ENCODE assay signal across 9 cellular contexts in genomic region chr2:8583400-8584173, GRCh38.
DNase-seq lines count a peak whose midpoint lies in the region; ATAC-seq and TF ChIP-seq lines count a peak whose summit lies in the region.
"Had no signal": no experiment of that assay in that cellular context is flagged by ENCODE, and none has a peak within 500 bp of the region (broad histone marks: within the 10 kb centered on the region; RNA-seq: fewer than 3 reads in every experiment).

No MANE protein-coding gene starts in this region.

- no peak overlapping the region for H2BK12ac ChIP-seq in trophoblast cell (ENCODE audit: low read length)

- H3K4me3 ChIP-seq in Panc1 (ENCODE audit: low read depth in 2 of 2, low read length in 2 of 2): peak overlapping the region; percentile 28 to 50
- no peak overlapping the region for H3K4me3 ChIP-seq in trophoblast cell (ENCODE audit: low read depth, low read length)
- peak overlapping the region; percentile 50 for H3K4me3 ChIP-seq in thoracic aorta
- H3K4me3 ChIP-seq: A549 had no signal

- in situ Hi-C loops in Panc1 (cut with HindIII; ENCODE audit: low pct_unique_long_range_greater_than_20kb, low sequenced_read_pairs): no loop called here

- peak overlapping the region; percentile 56 for H3K4me2 ChIP-seq in trophoblast cell (ENCODE audit: low read length)
- H3K4me2 ChIP-seq: A549 had no signal

- TF ChIP-seq CTCF in Panc1 (IDR thresholded peaks at IDR 0.05) (no peak), thoracic aorta (IDR thresholded peaks at IDR 0.05) (no peak)

- H3K9ac ChIP-seq in trophoblast cell (ENCODE audit: low read length): no peak overlapping the region

- H4K12ac ChIP-seq in trophoblast cell (ENCODE audit: low read depth, low read length): no peak overlapping the region

- no CpG with 5 or more reads among the region's 39 CpGs for WGBS in trophoblast cell (ENCODE audit: extremely low coverage, insufficient coverage, insufficient read length)

- peak overlapping the region; percentile 6 for H2BK5ac ChIP-seq in trophoblast cell (ENCODE audit: low read depth, low read length, poor library complexity)

- H3K4me1 ChIP-seq in Panc1 (ENCODE audit: control insufficient read depth, insufficient read depth, low read length) (peaks cover 2% of the 10 kb centered on the region; the same call in 1 of the 2 replicates), trophoblast cell (ENCODE audit: control insufficient read depth in 1 of 2, insufficient read depth in 2 of 2, low read length in 2 of 2) (peaks cover 21 to 32% of the 10 kb centered on the region in 2 experiments), thoracic aorta (ENCODE audit: control insufficient read depth in 1 of 2, low read depth in 2 of 2) (peaks cover 0 to 14% of the 10 kb centered on the region in 2 donors)
- H3K4me1 ChIP-seq: A549 had no signal

- no peaks in the 10 kb centered on the region for H3K79me2 ChIP-seq in trophoblast cell (ENCODE audit: control insufficient read depth, insufficient read depth, low read length, poor library complexity)

- H3K27me3 ChIP-seq in Panc1 (ENCODE audit: control insufficient read depth, insufficient read depth, low read length): no peaks in the 10 kb centered on the region
- H3K27me3 ChIP-seq in trophoblast cell (ENCODE audit: insufficient read depth, low read length): no peaks in the 10 kb centered on the region
- no peaks in the 10 kb centered on the region for H3K27me3 ChIP-seq in thoracic aorta (replicated peaks; ENCODE audit: insufficient read depth)

- H3K9me3 ChIP-seq in Panc1 (ENCODE audit: control insufficient read depth, insufficient read depth, low read depth, low read length) (no peaks in the 10 kb centered on the region), trophoblast cell (ENCODE audit: insufficient read depth, low read depth, low read length) (no peaks in the 10 kb centered on the region), thoracic aorta (no peaks in the 10 kb centered on the region)
- H3K9me3 ChIP-seq: A549 had no signal

- CTCF ChIA-PET in Panc1 (lab: Charles Lee): no interaction called here

- no peak overlapping the region for H3K23ac ChIP-seq in trophoblast cell (ENCODE audit: low read length)

- H3K18ac ChIP-seq in trophoblast cell (ENCODE audit: low read length): no peak overlapping the region

- peaks cover 58% of the 10 kb centered on the region for H3K4me1 Mint-ChIP-seq in activated T-helper 2 cell treated with anti-CD3 and anti-CD28 coated beads, Interferon-gamma antibody, Interleukin-2, Interleukin-4, amounts not matched to agents 10 μg/mL and 5 μg/mL and 100 μg/mL, durations not matched to agents 14 hours and 24 hours and 36 hours (ENCODE audit: low read depth)

- peak; percentile 73 for DNase-seq in NCI-H345 (lab: John Stamatoyannopoulos, UW)
- no peak for DNase-seq in NCI-H345 treated with DMSO at 0.1 percent for 48 hours (lab: John Stamatoyannopoulos, UW; ENCODE audit: unreplicated experiment)
- DNase-seq in Panc1 (ENCODE audit: low read depth, low spot score): no peak
- peak; percentile 37 for DNase-seq in activated T-helper 2 cell treated with anti-CD3 and anti-CD28 coated beads, Interferon-gamma antibody, Interleukin-2, Interleukin-4, amounts not matched to agents 10 μg/mL and 5 μg/mL and 100 μg/mL, durations not matched to agents 14 hours and 24 hours and 36 hours (ENCODE audit: low spot score)
- peak; percentile 55 to 88 (median 76) for DNase-seq in head of caudate nucleus
- peak; percentile 97 for DNase-seq in trophoblast cell
- peak; percentile 80 for DNase-seq in thoracic aorta (ENCODE audit: low spot score)

- BruUV-seq in Panc1 (replicated peaks; lab: Mats Ljungman, UMichigan): no TSS peak

- POLR2A ChIA-PET in Panc1 (lab: Charles Lee): interaction anchor here (0.5 kb wide), 1 partner anchor 132 kb away, joined by 3 read pairs; no protein-coding TSS in a partner anchor

- H4K91ac ChIP-seq in trophoblast cell (ENCODE audit: low read depth, low read length): peak overlapping the region; percentile 75

- H3K36me3 ChIP-seq in Panc1 (ENCODE audit: control insufficient read depth, insufficient read depth, low read length): no peaks in the 10 kb centered on the region
- H3K36me3 ChIP-seq in trophoblast cell (ENCODE audit: control insufficient read depth in 1 of 2, insufficient read depth in 2 of 2, low read length in 2 of 2): no peaks in the 10 kb centered on the region
- H3K36me3 ChIP-seq in thoracic aorta: no peaks in the 10 kb centered on the region

- H3K79me1 ChIP-seq in trophoblast cell (ENCODE audit: low read length): peaks cover 31% of the 10 kb centered on the region

- H3K27me3 Mint-ChIP-seq in activated T-helper 2 cell treated with anti-CD3 and anti-CD28 coated beads, Interferon-gamma antibody, Interleukin-2, Interleukin-4, amounts not matched to agents 10 μg/mL and 5 μg/mL and 100 μg/mL, durations not matched to agents 14 hours and 24 hours and 36 hours (ENCODE audit: low read depth): peaks cover 5% of the 10 kb centered on the region

- H4K8ac ChIP-seq in trophoblast cell (ENCODE audit: low read depth, low read length): peak overlapping the region; percentile 12

- H3K4me3 Mint-ChIP-seq in activated T-helper 2 cell treated with anti-CD3 and anti-CD28 coated beads, Interferon-gamma antibody, Interleukin-2, Interleukin-4, amounts not matched to agents 10 μg/mL and 5 μg/mL and 100 μg/mL, durations not matched to agents 14 hours and 24 hours and 36 hours (ENCODE audit: low read depth): peak overlapping the region; percentile 45

- no peak overlapping the region for H2AK5ac ChIP-seq in trophoblast cell (ENCODE audit: low read length)

- peak overlapping the region; percentile 4 for H2BK120ac ChIP-seq in trophoblast cell (ENCODE audit: insufficient read depth, low read length, poor library complexity)

- no peaks in the 10 kb centered on the region for H3K36me3 Mint-ChIP-seq in activated T-helper 2 cell treated with anti-CD3 and anti-CD28 coated beads, Interferon-gamma antibody, Interleukin-2, Interleukin-4, amounts not matched to agents 10 μg/mL and 5 μg/mL and 100 μg/mL, durations not matched to agents 14 hours and 24 hours and 36 hours (ENCODE audit: low read depth)

- no peak overlapping the region for H3K4ac ChIP-seq in trophoblast cell (ENCODE audit: low read depth, low read length)

- H3K9me3 Mint-ChIP-seq in activated T-helper 2 cell treated with anti-CD3 and anti-CD28 coated beads, Interferon-gamma antibody, Interleukin-2, Interleukin-4, amounts not matched to agents 10 μg/mL and 5 μg/mL and 100 μg/mL, durations not matched to agents 14 hours and 24 hours and 36 hours: no peaks in the 10 kb centered on the region

- no peak overlapping the region for H3K14ac ChIP-seq in trophoblast cell (ENCODE audit: low read length)

- H3K27ac Mint-ChIP-seq in activated T-helper 2 cell treated with anti-CD3 and anti-CD28 coated beads, Interferon-gamma antibody, Interleukin-2, Interleukin-4, amounts not matched to agents 10 μg/mL and 5 μg/mL and 100 μg/mL, durations not matched to agents 14 hours and 24 hours and 36 hours: no peak overlapping the region

- H3K27ac ChIP-seq in Panc1 (ENCODE audit: low read length) (0 out of 2 replicates have a peak overlapping the region, but pooled peaks have one; percentile 48), trophoblast cell (ENCODE audit: low read depth, low read length) (peak overlapping the region; percentile 13), thoracic aorta (peak overlapping the region in 1 of 2 donors; percentile 27)
- H3K27ac ChIP-seq: A549 had no signal

- ATAC-seq in HG03196 (IDR thresholded peaks at IDR 0.05; ENCODE audit: unreplicated experiment): peak; percentile 78
- peak; percentile 96 for ATAC-seq in Panc1
- ATAC-seq in thoracic aorta (ENCODE audit: insufficient number of reproducible peaks, low FRiP score, low read depth): no peak

- intact Hi-C loops in Panc1 (cut with micrococcal nuclease; ENCODE audit: unreplicated experiment): no loop called here
- intact Hi-C loops in activated T-helper 2 cell treated with anti-CD3 and anti-CD28 coated beads, Interferon-gamma antibody, Interleukin-2, Interleukin-4, amounts not matched to agents 10 μg/mL and 5 μg/mL and 100 μg/mL, durations not matched to agents 14 hours and 24 hours and 36 hours (cut with micrococcal nuclease): no loop called here
- intact Hi-C loops in head of caudate nucleus (cut with DNase I): no loop called here

- H2AFZ ChIP-seq in trophoblast cell (ENCODE audit: insufficient read depth, low read length, poor library complexity): no peak overlapping the region

Comparison
In these comparisons a context has a peak if more than half of its experiments do, and no peak if none do; other contexts are left out.
1. DNase-seq: peak in NCI-H345 (single experiment), activated T-helper 2 cell treated with anti-CD3 and anti-CD28 coated beads, Interferon-gamma antibody, Interleukin-2, Interleukin-4, amounts not matched to agents 10 μg/mL and 5 μg/mL and 100 μg/mL, durations not matched to agents 14 hours and 24 hours and 36 hours (single experiment), head of caudate nucleus (42 of 42), trophoblast cell (2 of 2) and thoracic aorta (single experiment); none in NCI-H345 treated with DMSO at 0.1 percent for 48 hours (single experiment) and Panc1 (single experiment).